ENCODE assay signal across 32 cellular contexts in genomic region chr14:35257809-35258208, GRCh38. TPM values are rescaled to one million over a fixed set of nuclear protein-coding genes. Genes with fewer than 3 reads are reported as not detected.
DNase-seq lines count a peak whose midpoint lies in the region; ATAC-seq and TF ChIP-seq lines count a peak whose summit lies in the region.
"Had no signal": no experiment of that assay in that cellular context is flagged by ENCODE, and none has a peak within 500 bp of the region (broad histone marks: within the 10 kb centered on the region; RNA-seq: fewer than 3 reads in every experiment).

No MANE protein-coding gene starts in this region.

- intact Hi-C loops in heart left ventricle (cut with DNase I) = loop anchor here in 1 of 10 donors (5.0 kb wide), 1 partner anchor 164 kb away; no protein-coding TSS in a partner anchor

- no peak for TF ChIP-seq POLR2A in heart left ventricle (IDR thresholded peaks at IDR 0.05)

- peaks cover 3% of the 10 kb centered on the region for H3K9me3 Mint-ChIP-seq in chondrocyte (ENCODE audit: low read depth)

- no peaks in the 10 kb centered on the region for H3K36me3 ChIP-seq in heart left ventricle
- H3K36me3 ChIP-seq: gastroesophageal sphincter, pancreas had no signal

- H3K27me3 Mint-ChIP-seq in chondrocyte (ENCODE audit: low read depth) = no peaks in the 10 kb centered on the region

- peaks cover 10% of the 10 kb centered on the region for H3K4me1 Mint-ChIP-seq in chondrocyte (ENCODE audit: low read depth)

- H3K4me3 Mint-ChIP-seq in chondrocyte (ENCODE audit: unreplicated experiment) = no peak overlapping the region

- DNase-seq in EH (ENCODE audit: low read depth) = peak; percentile 13
- DNase-seq in NCI-H226 = peak; percentile 52
- DNase-seq in chondrocyte (ENCODE audit: low spot score) = no peak
- peak; percentile 5 for DNase-seq in glomerular endothelial cell (ENCODE audit: extremely low read depth, low read depth, low spot score)
- no peak for DNase-seq in AG08395 (ENCODE audit: low spot score)
- DNase-seq in EL = no peak
- no peak for DNase-seq in heart left ventricle
- DNase-seq in effector CD4-positive, alpha-beta T cell = no peak
- DNase-seq: ACHN; activated CD4-positive, alpha-beta T cell treated with anti-CD3 and anti-CD28 coated beads for 4 hours; activated CD8-positive, alpha-beta memory T cell treated with anti-CD3 and anti-CD28 coated beads for 24 hours; activated gamma-delta T cell treated with Interleukin-2 at 50 U/mL for 16 hours; cerebellar nuclear complex; COR-L47; DMS53; KG1; NCI-H1417; NCI-H2081; NCI-H2227 treated with DMSO at 0.1 percent for 48 hours; NCI-H748 treated with DMSO at 0.1 percent for 48 hours; pancreas; retina; stimulated activated CD4-positive, alpha-beta T cell treated with anti-CD3 and anti-CD28 coated beads, Interleukin-1b, Interleukin-23, amount 100 ng/mL, for 48 hours; stomach; T-helper 2 cell; tibial artery had no signal

- H3K4me1 ChIP-seq in heart left ventricle = peaks cover 0 to 16% (median 7%) of the 10 kb centered on the region in 12 donors
- H3K4me1 ChIP-seq: gastroesophageal sphincter, pancreas, stomach had no signal

- H3K36me3 Mint-ChIP-seq in chondrocyte (ENCODE audit: low read depth) = peaks cover 8% of the 10 kb centered on the region

- peak overlapping the region; percentile 10 for H3K27ac Mint-ChIP-seq in chondrocyte (ENCODE audit: unreplicated experiment)

- H3K9me3 ChIP-seq in heart left ventricle = peaks cover 0 to 2% (median 0%) of the 10 kb centered on the region in 12 donors
- H3K9me3 ChIP-seq: gastroesophageal sphincter, pancreas, stomach, tibial artery had no signal

- WGBS in heart left ventricle, 4 donors = 14 to 24% (median 15%) methylated on average over 1 of the region's 1 CpG

- TF ChIP-seq CTCF in chondrocyte (IDR thresholded peaks at IDR 0.05) (no peak), heart left ventricle (IDR thresholded peaks at IDR 0.05) (no peak)

- no peaks in the 10 kb centered on the region for H3K27me3 ChIP-seq in heart left ventricle
- H3K27me3 ChIP-seq: BLaER1 treated with 17β-estradiol and CSF1 and Interleukin-3, amounts not matched to agents 10 nM and 100 nM; gastroesophageal sphincter; pancreas; stomach; tibial artery had no signal

- H3K4me3 ChIP-seq in heart left ventricle = no peak overlapping the region
- H3K4me3 ChIP-seq: BLaER1 treated with 17β-estradiol and CSF1 and Interleukin-3, amounts not matched to agents 10 nM and 100 nM; gastroesophageal sphincter; pancreas; smooth muscle cell; stomach; tibial artery had no signal

- no peak for ATAC-seq in heart left ventricle
- ATAC-seq: gastroesophageal sphincter, HCT116, pancreas had no signal

- no peak overlapping the region for H3K27ac ChIP-seq in heart left ventricle
- H3K27ac ChIP-seq: BLaER1 treated with 17β-estradiol and CSF1 and Interleukin-3, amounts not matched to agents 10 nM and 100 nM; gastroesophageal sphincter; pancreas; RWPE1; stomach; tibial artery; VCaP had no signal

RNA-seq across cellular contexts. Expression of gene PSMA6, which starts 34.4 kb away (rescaled TPM):
- total RNA-seq in chondrocyte (129 to 167 TPM (median 137 TPM) in 3 replicates), glomerular endothelial cell (209 and 249 TPM in 2 replicates), heart left ventricle (100 to 1,000 TPM; 146 to 230 (median 176) TPM)
- polyA plus RNA-seq in heart left ventricle = 100 to 1,000 TPM; 123 to 293 TPM

Comparison
In these comparisons a context has a peak if more than half of its experiments do, and no peak if none do; other contexts are left out.
1. DNase-seq: peak in EH (single experiment), NCI-H226 (single experiment) and glomerular endothelial cell (single experiment); none in chondrocyte (single experiment), AG08395 (single experiment), EL (single experiment), heart left ventricle (0 of 5) and effector CD4-positive, alpha-beta T cell (single experiment).